In the genomic region with DNA sequence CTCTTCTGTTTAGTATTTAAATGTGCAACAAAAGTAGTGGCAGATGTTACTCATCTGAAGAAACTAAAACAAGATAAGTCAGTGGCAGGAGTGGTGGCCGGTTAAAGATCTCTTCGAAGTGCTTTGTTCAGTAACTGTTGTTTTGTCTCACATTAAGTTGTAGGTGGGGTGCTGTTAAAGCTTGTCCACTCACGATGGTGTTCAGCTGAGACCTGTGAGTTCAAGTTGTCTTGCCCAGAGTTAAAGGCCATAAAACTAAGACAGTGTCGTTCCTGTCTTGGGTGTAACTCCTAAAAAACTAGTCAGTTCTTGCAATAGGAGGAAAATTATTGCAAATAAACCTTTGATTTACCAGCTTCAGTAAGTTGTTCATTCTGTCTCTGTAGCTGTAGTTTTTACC, we compare ENCODE assay signal across 12 cellular contexts. TPM values are rescaled to one million over a fixed set of nuclear protein-coding genes. Genes with fewer than 3 reads are reported as not detected.
A peak's percentile ranks its signal among the peaks of the same experiment; 100 is the strongest.
DNase-seq lines count a peak whose midpoint lies in the region; ATAC-seq, FAIRE-seq and TF ChIP-seq lines count a peak whose summit lies in the region.
"Had no signal": no experiment of that assay in that cellular context is flagged by ENCODE, and none has a peak within 500 bp of the region (broad histone marks: within the 10 kb centered on the region; RNA-seq: fewer than 3 reads in every experiment).

No MANE protein-coding gene starts in this region.

- H3K27me3 ChIP-seq in GM12878 (replicated peaks in 1 of 2; ENCODE audit: control insufficient read depth in 2 of 2, insufficient read depth in 2 of 2, low read length in 1 of 2) (peaks cover 0 to 2% of the 10 kb centered on the region in 2 experiments; a peak in 2 of 4 replicates), HepG2 (ENCODE audit: control insufficient read depth in 1 of 2, insufficient read depth in 2 of 2, low read length in 2 of 2) (no peaks in the 10 kb centered on the region)

- no peaks in the 10 kb centered on the region for H3K9me3 Mint-ChIP-seq in stimulated activated memory B cell treated with anti-CD40 and anti-IgM and Interleukin-4, amounts not matched to agents 10 μg/mL and 1 μg/mL and 100 μg/mL, for 72 hours
- H3K9me3 Mint-ChIP-seq: activated naive CD8-positive, alpha-beta T cell treated with anti-CD3 and anti-CD28 coated beads, Interleukin-2, amount 50 U/mL, for 24 hours had no signal

- H2AFZ ChIP-seq in GM12878 (ENCODE audit: control insufficient read depth, low read depth, low read length): no peak overlapping the region
- peak overlapping the region; percentile 64 for H2AFZ ChIP-seq in HepG2 (ENCODE audit: low read length)

- no peak overlapping the region for H3K4me3 ChIP-seq in GM12878
- H3K4me3 ChIP-seq in HepG2 (replicated peaks in 1 of 3; ENCODE audit: insufficient read depth in 1 of 3, low read depth in 2 of 3, low read length in 3 of 3): no peak overlapping the region

- 32% methylated on average over 4 of the region's 4 CpGs for WGBS in GM12878 (ENCODE audit: insufficient coverage, insufficient replicate concordance, low lambda C conversion rate, missing lambda C conversion rate)
- 0% methylated on average over 4 of the region's 4 CpGs for WGBS in HepG2 (ENCODE audit: low lambda C conversion rate)

- in situ Hi-C loops in GM12878 (cut with MboI): no loop called here
- in situ Hi-C loops in HepG2 (cut with HindIII; ENCODE audit: extremely low pct_ligation_motif_present, low pct_unique_long_range_greater_than_20kb): loop anchor here (25.0 kb wide), 1 partner anchor 326 kb away; no protein-coding TSS in a partner anchor

- H3K4me1 Mint-ChIP-seq in stimulated activated memory B cell treated with anti-CD40 and anti-IgM and Interleukin-4, amounts not matched to agents 10 μg/mL and 1 μg/mL and 100 μg/mL, for 72 hours: no peaks in the 10 kb centered on the region
- H3K4me1 Mint-ChIP-seq: activated naive CD8-positive, alpha-beta T cell treated with anti-CD3 and anti-CD28 coated beads, Interleukin-2, amount 50 U/mL, for 24 hours had no signal

- H3K79me2 ChIP-seq in GM12878 (ENCODE audit: control insufficient read depth, insufficient read depth, low read length) (no peaks in the 10 kb centered on the region), HepG2 (ENCODE audit: insufficient read depth, low read length) (no peaks in the 10 kb centered on the region)

- POLR2A ChIA-PET in GM12878 (lab: Charles Lee) (no interaction called here), HepG2 (lab: Yijun Ruan, JAX) (no interaction called here)

- no peaks in the 10 kb centered on the region for H3K9me3 ChIP-seq in GM12878 (replicated peaks; ENCODE audit: control insufficient read depth, insufficient read depth, low read length)
- H3K9me3 ChIP-seq in HepG2 (ENCODE audit: low read length): no peaks in the 10 kb centered on the region

- no peaks in the 10 kb centered on the region for H3K36me3 ChIP-seq in GM12878 (ENCODE audit: control insufficient read depth in 2 of 2, insufficient read depth in 2 of 2, low read length in 1 of 2)
- no peaks in the 10 kb centered on the region for H3K36me3 ChIP-seq in HepG2 (replicated peaks in 1 of 2; ENCODE audit: control insufficient read depth in 1 of 2, insufficient read depth in 2 of 2, low read length in 2 of 2)

- no peaks in the 10 kb centered on the region for H3K36me3 Mint-ChIP-seq in stimulated activated memory B cell treated with anti-CD40 and anti-IgM and Interleukin-4, amounts not matched to agents 10 μg/mL and 1 μg/mL and 100 μg/mL, for 72 hours

- no peak for TF ChIP-seq POLR2A in GM12878 (IDR thresholded peaks at IDR 0.05; ENCODE audit: low read depth, low read length)
- TF ChIP-seq POLR2A in HepG2 (IDR thresholded peaks at IDR 0.05; ENCODE audit: insufficient read depth in 1 of 2, low read depth in 2 of 2, low read length in 2 of 2): no peak

- no peak for FAIRE-seq in GM12878 (lab: Jason Lieb, UNC)
- no peak for FAIRE-seq in HepG2 (lab: Jason Lieb, UNC)

- CTCF ChIA-PET in GM12878 (lab: Yijun Ruan, JAX) (interaction anchor here (3.7 kb wide), 1 partner anchor 14 kb away, joined by 32 read pairs; no protein-coding TSS in a partner anchor), HepG2 (lab: Yijun Ruan, JAX; ENCODE audit: low intra/inter-chr PET ratio, low total read pairs) (no interaction called here)

- no peaks in the 10 kb centered on the region for H3K4me1 ChIP-seq in GM12878 (ENCODE audit: control insufficient read depth, insufficient read depth, low read length)
- H3K4me1 ChIP-seq in HepG2 (ENCODE audit: insufficient read depth, low read length): peaks cover 40% of the 10 kb centered on the region

- no TSS peak for BruUV-seq in GM12878 (replicated peaks; lab: Mats Ljungman, UMichigan)
- BruUV-seq in HepG2 (replicated peaks; lab: Mats Ljungman, UMichigan): no TSS peak

- intact Hi-C loops in GM12878 (cut with micrococcal nuclease; ENCODE audit: unreplicated experiment): no loop called here
- intact Hi-C loops in HepG2 (cut with micrococcal nuclease; ENCODE audit: unreplicated experiment): no loop called here

- ATAC-seq in GM12878 (0 out of 3 replicates have a peak, but pooled peaks have one; percentile 5), HepG2 (no peak)
- peak; percentile 17 for ATAC-seq in stimulated activated memory B cell treated with anti-CD40 and anti-IgM and Interleukin-4, amounts not matched to agents 10 μg/mL and 1 μg/mL and 100 μg/mL, for 72 hours
- ATAC-seq: activated naive CD8-positive, alpha-beta T cell treated with anti-CD3 and anti-CD28 coated beads, Interleukin-2, amount 50 U/mL, for 24 hours had no signal

- H3K4me2 ChIP-seq in GM12878 (ENCODE audit: control insufficient read depth, insufficient read depth): no peak overlapping the region
- peak overlapping the region; percentile 81 for H3K4me2 ChIP-seq in HepG2 (ENCODE audit: low read depth, low read length)

- no peak overlapping the region for H3K27ac ChIP-seq in GM12878 (ENCODE audit: control insufficient read depth, insufficient read depth)
- H3K27ac ChIP-seq in HepG2 (ENCODE audit: extremely low read length, insufficient read depth, low read length): no peak overlapping the region

- no peak for TF ChIP-seq CTCF in GM12878 (IDR thresholded peaks at IDR 0.05 in 2 of 3, conservative IDR thresholded peaks at IDR 0.05 in 1 of 3; ENCODE audit: control insufficient read depth in 2 of 3, extremely low read depth in 1 of 3, insufficient read depth in 1 of 3, low read depth in 3 of 3, low read length in 3 of 3)
- TF ChIP-seq CTCF in HepG2 (CRISPR knock-in tag; IDR thresholded peaks at IDR 0.05): no peak

- RAD21 ChIA-PET in GM12878 (lab: Charles Lee; ENCODE audit: unreplicated experiment): interaction anchor here (0.8 to 1.8 kb wide), 3 partner anchors 12 to 247 kb away, joined by 3 to 5 read pairs (median 3); no protein-coding TSS in a partner anchor

- H3K4me3 Mint-ChIP-seq in stimulated activated memory B cell treated with anti-CD40 and anti-IgM and Interleukin-4, amounts not matched to agents 10 μg/mL and 1 μg/mL and 100 μg/mL, for 72 hours: no peak overlapping the region
- H3K4me3 Mint-ChIP-seq: activated naive CD8-positive, alpha-beta T cell treated with anti-CD3 and anti-CD28 coated beads, Interleukin-2, amount 50 U/mL, for 24 hours had no signal

- TF ChIP-seq EP300 in GM12878 (IDR thresholded peaks at IDR 0.05; ENCODE audit: borderline replicate concordance in 1 of 2, control insufficient read depth in 1 of 2, low read depth in 2 of 2, low read length in 2 of 2): no peak
- TF ChIP-seq EP300 in HepG2 (IDR thresholded peaks at IDR 0.05; ENCODE audit: low read depth in 2 of 2, low read length in 2 of 2): no peak
- TF ChIP-seq EP300 in HepG2 (CRISPR knock-in tag; IDR thresholded peaks at IDR 0.05; ENCODE audit: borderline replicate concordance): no peak

- TF ChIP-seq RAD21 in GM12878 (IDR thresholded peaks at IDR 0.05; ENCODE audit: insufficient read depth, low read depth, low read length): no peak
- TF ChIP-seq RAD21 in HepG2 (CRISPR knock-in tag; IDR thresholded peaks at IDR 0.05): no peak

- H3K9ac ChIP-seq in GM12878 (ENCODE audit: control insufficient read depth, insufficient read depth, low read length) (no peak overlapping the region), HepG2 (ENCODE audit: insufficient read depth, low read depth, low read length) (peak overlapping the region; percentile 21; the same call in 1 of the 2 replicates)

- SMC1A ChIA-PET in GM12878 (lab: Charles Lee; ENCODE audit: uncharacterized antibody, unreplicated experiment): interaction anchor here (1.1 to 1.3 kb wide), 2 partner anchors 11 to 27 kb away, joined by 3 to 4 read pairs; no protein-coding TSS in a partner anchor

- no peaks in the 10 kb centered on the region for H3K27me3 Mint-ChIP-seq in stimulated activated memory B cell treated with anti-CD40 and anti-IgM and Interleukin-4, amounts not matched to agents 10 μg/mL and 1 μg/mL and 100 μg/mL, for 72 hours
- H3K27me3 Mint-ChIP-seq: activated naive CD8-positive, alpha-beta T cell treated with anti-CD3 and anti-CD28 coated beads, Interleukin-2, amount 50 U/mL, for 24 hours had no signal

- peak; percentile 35 for DNase-seq in NCI-H1092 treated with DMSO at 0.1 percent for 48 hours (lab: John Stamatoyannopoulos, UW)
- no peak for DNase-seq in NCI-H1092 (lab: John Stamatoyannopoulos, UW)
- DNase-seq in GM12878 (ENCODE audit: low read depth, low spot score): no peak
- no peak for DNase-seq in HepG2 (ENCODE audit: low spot score)
- no peak for DNase-seq in stimulated activated naive CD4-positive, alpha-beta T cell (lab: John Stamatoyannopoulos, UW)
- DNase-seq in COR-L47 (lab: John Stamatoyannopoulos, UW): no peak
- DNase-seq in AML-193 (lab: John Stamatoyannopoulos, UW): no peak
- DNase-seq: 8988T; activated CD8-positive, alpha-beta memory T cell treated with anti-CD3 and anti-CD28 coated beads, Interleukin-2, amount 50 U/mL, for 4 hours; activated naive CD8-positive, alpha-beta T cell treated with anti-CD3 and anti-CD28 coated beads, Interleukin-2, amount 50 U/mL, for 24 hours; mammary epithelial cell had no signal

- H4K20me1 ChIP-seq in GM12878 (ENCODE audit: control insufficient read depth, insufficient read depth): no peaks in the 10 kb centered on the region
- no peaks in the 10 kb centered on the region for H4K20me1 ChIP-seq in HepG2 (ENCODE audit: insufficient read depth, low read length)

- H3K27ac Mint-ChIP-seq in stimulated activated memory B cell treated with anti-CD40 and anti-IgM and Interleukin-4, amounts not matched to agents 10 μg/mL and 1 μg/mL and 100 μg/mL, for 72 hours: no peak overlapping the region
- H3K27ac Mint-ChIP-seq: activated naive CD8-positive, alpha-beta T cell treated with anti-CD3 and anti-CD28 coated beads, Interleukin-2, amount 50 U/mL, for 24 hours had no signal

RNA-seq across cellular contexts. Expression of a gene that starts 0.9 kb away (rescaled TPM):
- 0.83 and 1.1 TPM in 2 replicates for total RNA-seq in GM12878 (2013; cell fraction: nucleolus; rRNA removed)
- total RNA-seq in GM12878 (2014; rRNA removed): 2.4 and 3.8 TPM in 2 replicates
- total RNA-seq in GM12878 (2014; rRNA removed; fragmentation: Illumina TruSeq; extraction: Trizol): 2.3 and 2.5 TPM in 2 replicates
- 1.8 and 2.1 TPM in 2 replicates for total RNA-seq in GM12878 (2021)
- 0.08 TPM for polyA plus RNA-seq in GM12878 (2011; ENCODE audit: low read depth)
- polyA plus RNA-seq in GM12878 (2011; rRNA removed): 1.4 TPM in 2 replicates
- polyA plus RNA-seq in GM12878 (2011; cell fraction: cytosol; rRNA removed): 1.2 and 1.7 TPM in 2 replicates
- polyA plus RNA-seq in GM12878 (2011; cell fraction: nucleus; rRNA removed): 0.72 and 1.5 TPM in 2 replicates
- 0.12 and 0.14 TPM in 2 replicates for polyA plus RNA-seq in GM12878 (2012)
- polyA plus RNA-seq in GM12878 (2014; fragmentation: Illumina TruSeq; extraction: Trizol): 1.7 and 1.8 TPM in 2 replicates
- 1 to 10 TPM in 1 of 2 experiments, under 1 TPM in 1; 0.99 to 1.2 TPM for polyA plus RNA-seq in GM12878 (2014; fragmentation: Nextera tagmentation; extraction: Ambion mirVana)
- 1.4 and 1.8 TPM in 2 replicates for polyA plus RNA-seq in GM12878 (2014; rRNA removed)
- 1 to 10 TPM; 1.9 to 2.5 TPM for polyA plus RNA-seq in GM12878 (2016; fragmentation: Nextera tagmentation; extraction: Ambion mirVana)
- 2.0 and 4.6 TPM in 2 replicates for polyA minus RNA-seq in GM12878 (2011; rRNA and poly(A)+ RNA removed)
- 0.53 and 2.7 TPM in 2 replicates for polyA minus RNA-seq in GM12878 (2011; cell fraction: cytosol; rRNA and poly(A)+ RNA removed)
- 2.2 and 5.3 TPM in 2 replicates for polyA minus RNA-seq in GM12878 (2011; cell fraction: nucleus; rRNA and poly(A)+ RNA removed)
- 0.04 TPM in 1 of 2 replicates, not detected in the other for total RNA-seq in HepG2 (2016; rRNA removed; fragmentation: Illumina TruSeq; extraction: Trizol)
- not detected in 2 replicates for total RNA-seq in HepG2 (2016; cell fraction: cytosol; rRNA removed; fragmentation: Illumina TruSeq; extraction: Trizol; ENCODE audit: low read depth)
- total RNA-seq in HepG2 (2016; cell fraction: insoluble cytoplasmic fraction; rRNA removed; fragmentation: Illumina TruSeq; extraction: Trizol): 0.09 TPM in 1 of 2 replicates, not detected in the other
- total RNA-seq in HepG2 (2016; cell fraction: membrane; rRNA removed; fragmentation: Illumina TruSeq; extraction: Trizol): not detected in 2 replicates
- total RNA-seq in HepG2 (2016; cell fraction: nucleus; rRNA removed; fragmentation: Illumina TruSeq; extraction: Trizol): 0.19 and 0.22 TPM in 2 replicates
- 0.69 and 0.90 TPM in 2 replicates for polyA plus RNA-seq in HepG2 (2011; rRNA removed)
- polyA plus RNA-seq in HepG2 (2011; cell fraction: cytosol; rRNA removed): 0.60 and 0.93 TPM in 2 replicates
- polyA plus RNA-seq in HepG2 (2011; cell fraction: nucleus; rRNA removed): 0.92 and 1.1 TPM in 2 replicates
- polyA plus RNA-seq in HepG2 (2012): 0.72 and 0.85 TPM in 2 replicates
- not detected in 2 replicates for polyA plus RNA-seq in HepG2 (2016; cell fraction: cytosol; fragmentation: Illumina TruSeq; extraction: Trizol; ENCODE audit: low read depth)
- 0.09 TPM in 1 of 2 replicates, not detected in the other for polyA plus RNA-seq in HepG2 (2016; cell fraction: insoluble cytoplasmic fraction; fragmentation: Illumina TruSeq; extraction: Trizol; ENCODE audit: low read depth)
- not detected in 2 replicates for polyA plus RNA-seq in HepG2 (2016; cell fraction: membrane; fragmentation: Illumina TruSeq; extraction: Trizol; ENCODE audit: low read depth)
- polyA plus RNA-seq in HepG2 (2016; cell fraction: nucleus; fragmentation: Illumina TruSeq; extraction: Trizol; ENCODE audit: insufficient read depth, low read depth): not detected in 2 replicates
- polyA minus RNA-seq in HepG2 (2011; rRNA and poly(A)+ RNA removed; ENCODE audit: low replicate concordance): 3.1 and 4.6 TPM in 2 replicates
- 0.99 and 1.2 TPM in 2 replicates for polyA minus RNA-seq in HepG2 (2011; cell fraction: cytosol; rRNA and poly(A)+ RNA removed)
- polyA minus RNA-seq in HepG2 (2011; cell fraction: nucleus; rRNA and poly(A)+ RNA removed): 5.7 and 8.5 TPM in 2 replicates
- polyA plus RNA-seq: mammary epithelial cell had no signal
